Comparison of ENCODE assay signal across 1 cellular context in the genomic region with DNA sequence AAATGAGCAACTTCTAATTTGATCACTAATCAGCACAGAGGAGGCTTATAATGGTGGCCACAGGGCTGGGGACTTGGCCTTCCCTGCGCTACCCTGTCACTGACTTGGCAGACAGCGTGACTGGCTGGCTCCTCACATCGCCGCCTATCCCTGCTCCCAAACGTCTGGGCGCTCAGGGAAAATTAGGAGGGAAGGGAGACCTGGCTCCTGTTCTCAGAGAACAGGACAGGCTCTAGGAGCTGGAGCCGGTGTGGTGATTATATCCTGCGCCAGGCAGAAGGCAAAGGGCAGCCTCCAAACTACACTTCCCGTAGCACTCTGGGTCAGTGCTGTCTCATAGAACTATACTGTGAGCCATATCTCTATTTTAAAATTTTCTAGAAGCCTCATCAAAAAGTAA.
TF ChIP-seq lines count a peak whose summit lies in the region.

No MANE protein-coding gene starts in this region.

TF ChIP-seq in HEK293, 187 proteins besides CTCF, POLR2A, EP300 and RAD21 (continued from another document):
- TF ChIP-seq ZNF223 (tag by site-specific recombination; IDR thresholded peaks at IDR 0.05) = peak; percentile 33; the same call in 1 of the 2 replicates
